In genomic region chr9:117073539-117074336, GRCh38 we compare ENCODE assay signal across 8 cellular contexts.
DNase-seq lines count a peak whose midpoint lies in the region; ATAC-seq and TF ChIP-seq lines count a peak whose summit lies in the region.

No MANE protein-coding gene starts in this region.

- TF ChIP-seq CTCF in GM12875 (IDR thresholded peaks at IDR 0.05; ENCODE audit: borderline replicate concordance, insufficient read depth, low read depth, low read length) (peak; percentile 63), esophagus muscularis mucosa (IDR thresholded peaks at IDR 0.05) (peak; percentile 13 to 30 (median 18)), thyroid gland (IDR thresholded peaks at IDR 0.05) (peak in 4 of 6 experiments; percentile 9 to 52 (median 44))

- H3K36me3 ChIP-seq in esophagus muscularis mucosa, result no peaks in the 10 kb centered on the region
- no peaks in the 10 kb centered on the region for H3K36me3 ChIP-seq in thyroid gland

- in situ Hi-C loops in ACHN (cut with HindIII; ENCODE audit: low pct_ligation_motif_present, low pct_unique_long_range_greater_than_20kb, low sequenced_read_pairs), result no loop called here

- no peak for ATAC-seq in HG03196 (IDR thresholded peaks at IDR 0.05; ENCODE audit: unreplicated experiment)

- H3K27ac ChIP-seq in esophagus muscularis mucosa (replicated peaks in 1 of 4) (no peak overlapping the region), thyroid gland (no peak overlapping the region)

- TF ChIP-seq EP300 in esophagus muscularis mucosa (IDR thresholded peaks at IDR 0.05), result no peak

- H3K9me3 ChIP-seq in esophagus muscularis mucosa (no peaks in the 10 kb centered on the region), thyroid gland (no peaks in the 10 kb centered on the region)

- H3K4me3 ChIP-seq in GM12875 (ENCODE audit: low read depth, low read length), result no peak overlapping the region
- no peak overlapping the region for H3K4me3 ChIP-seq in esophagus muscularis mucosa
- no peak overlapping the region for H3K4me3 ChIP-seq in thyroid gland (replicated peaks in 1 of 3)

- 65% methylated on average over 11 of the region's 11 CpGs for WGBS in esophagus muscularis mucosa
- 62 to 65% methylated on average over 11 of the region's 11 CpGs for WGBS in thyroid gland, 2 donors

- TF ChIP-seq POLR2A in esophagus muscularis mucosa (IDR thresholded peaks at IDR 0.05; ENCODE audit: low read depth) (no peak), thyroid gland (IDR thresholded peaks at IDR 0.05) (no peak)

- H3K4me1 ChIP-seq in esophagus muscularis mucosa, result no peaks in the 10 kb centered on the region
- no peaks in the 10 kb centered on the region for H3K4me1 ChIP-seq in thyroid gland

- intact Hi-C loops in esophagus muscularis mucosa (cut with DNase I), result no loop called here
- intact Hi-C loops in thyroid gland (cut with DNase I), result no loop called here

- H3K27me3 ChIP-seq in esophagus muscularis mucosa, result peaks cover 0 to 6% (median 0%) of the 10 kb centered on the region in 4 donors
- no peaks in the 10 kb centered on the region for H3K27me3 ChIP-seq in thyroid gland

- DNase-seq in ACHN (peak; percentile 25), NCI-H748 (lab: John Stamatoyannopoulos, UW; ENCODE audit: unreplicated experiment) (peak; percentile 75), esophagus muscularis mucosa (ENCODE audit: extremely low spot score) (no peak), thyroid gland (peak; percentile 20 to 55), midbrain (lab: John Stamatoyannopoulos, UW) (no peak), T-helper 9 cell (no peak)

Comparison
In these comparisons a context has a peak if more than half of its experiments do, and no peak if none do; other contexts are left out.
1. DNase-seq: peak in ACHN (single experiment), NCI-H748 (single experiment) and thyroid gland (2 of 2); none in esophagus muscularis mucosa (single experiment), midbrain (single experiment) and T-helper 9 cell (single experiment).
2. Peak in every context shown above with its lines, with median percentiles within 50 percentile points of each other: CTCF ChIP-seq.